ENCODE assay signal across 8 cellular contexts in the genomic region with DNA sequence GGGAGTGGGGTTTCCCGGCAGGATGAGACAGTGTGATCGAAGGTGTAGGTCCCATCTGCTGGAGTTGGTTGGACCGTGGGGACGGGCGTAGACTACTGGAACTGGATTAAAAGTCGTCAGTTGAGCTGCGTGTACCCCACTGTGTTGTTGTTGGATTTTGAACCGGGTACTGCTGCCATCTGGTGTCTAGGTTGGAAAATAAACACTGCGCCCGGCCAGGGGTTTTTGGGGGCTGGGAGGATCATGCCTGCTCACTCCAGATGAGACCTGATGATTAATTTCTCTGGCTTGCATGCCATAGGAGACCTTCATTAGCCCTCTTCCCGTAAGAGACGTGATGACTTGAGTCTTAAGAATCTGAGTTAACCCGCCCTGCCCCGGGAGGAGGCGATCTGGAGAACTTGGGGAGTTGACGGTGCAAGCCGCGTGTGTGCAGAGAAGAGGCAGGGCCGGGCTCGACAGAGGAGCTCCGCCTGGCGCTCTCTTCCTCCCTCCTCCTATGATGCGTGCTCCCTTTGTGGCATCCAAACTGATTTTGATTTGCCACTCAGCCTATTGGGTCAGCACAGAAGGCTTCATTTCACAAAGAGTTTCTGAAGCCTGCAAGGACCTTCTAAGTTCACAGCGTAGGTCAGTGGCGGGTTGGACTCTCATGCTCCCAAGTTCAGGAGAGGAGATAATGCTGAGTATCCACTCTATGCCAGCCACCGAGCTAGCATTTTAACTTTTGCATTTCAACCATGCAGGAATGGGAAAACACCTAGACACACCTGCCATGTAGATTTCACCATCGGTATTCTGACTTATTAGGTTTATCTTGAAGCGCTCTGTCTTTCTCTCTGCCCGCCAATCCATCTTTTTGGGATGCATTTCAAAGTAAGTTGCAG.
DNase-seq lines count a peak whose midpoint lies in the region; ATAC-seq and TF ChIP-seq lines count a peak whose summit lies in the region.

No MANE protein-coding gene starts in this region.

- peak; percentile 64 for TF ChIP-seq CTCF in GM10248 (IDR thresholded peaks at IDR 0.05; ENCODE audit: control extremely low read depth, extremely low read depth, low read depth, missing control alignments)

- DNase-seq in GM10248 (ENCODE audit: extremely low spot score) = peak; percentile 65
- DNase-seq in MV-4-11 (lab: John Stamatoyannopoulos, UW) = peak; percentile 89
- peak; percentile 61 for DNase-seq in cerebellar cortex (ENCODE audit: low spot score)
- peak; percentile 100 for DNase-seq in kidney tubule cell (ENCODE audit: low spot score)
- DNase-seq in stimulated activated CD4-positive, alpha-beta T cell treated with anti-CD3 and anti-CD28 coated beads, Interleukin-15, amount 100 ng/mL, for 24 hours = peak; percentile 82
- no peak for DNase-seq in NCI-H1048 (lab: John Stamatoyannopoulos, UW)
- no peak for DNase-seq in SHP77 treated with DMSO at 0.1 percent for 48 hours (lab: John Stamatoyannopoulos, UW)

- CTCF ChIA-PET in GM10248 (lab: Yijun Ruan, JAX) = interaction anchor here (0.7 to 9.6 kb wide), 41 partner anchors 9 to 441 kb away, joined by 3 to 172 read pairs (median 4); partner anchors contain the start of genes ARRDC5, PLIN3 and TICAM1

- POLR2A ChIA-PET in GM10248 (lab: Yijun Ruan, JAX) = interaction anchor here (0.6 to 1.0 kb wide), 3 partner anchors 44 to 57 kb away, joined by 3 to 4 read pairs (median 3); partner anchors contain the start of genes KDM4B and PLIN3

- ATAC-seq in activated CD4-positive, CD25-positive, alpha-beta regulatory T cell treated with anti-CD3 and anti-CD28 coated beads, Interleukin-2, amount 50 U/mL, for 24 hours = peak; percentile 39

Comparison
In these comparisons a context has a peak if more than half of its experiments do, and no peak if none do; other contexts are left out.
1. DNase-seq: peak in GM10248 (single experiment), MV-4-11 (single experiment), cerebellar cortex (single experiment), kidney tubule cell (single experiment) and stimulated activated CD4-positive, alpha-beta T cell treated with anti-CD3 and anti-CD28 coated beads, Interleukin-15, amount 100 ng/mL, for 24 hours (single experiment); none in NCI-H1048 (single experiment) and SHP77 treated with DMSO at 0.1 percent for 48 hours (single experiment).